In the genomic region with DNA sequence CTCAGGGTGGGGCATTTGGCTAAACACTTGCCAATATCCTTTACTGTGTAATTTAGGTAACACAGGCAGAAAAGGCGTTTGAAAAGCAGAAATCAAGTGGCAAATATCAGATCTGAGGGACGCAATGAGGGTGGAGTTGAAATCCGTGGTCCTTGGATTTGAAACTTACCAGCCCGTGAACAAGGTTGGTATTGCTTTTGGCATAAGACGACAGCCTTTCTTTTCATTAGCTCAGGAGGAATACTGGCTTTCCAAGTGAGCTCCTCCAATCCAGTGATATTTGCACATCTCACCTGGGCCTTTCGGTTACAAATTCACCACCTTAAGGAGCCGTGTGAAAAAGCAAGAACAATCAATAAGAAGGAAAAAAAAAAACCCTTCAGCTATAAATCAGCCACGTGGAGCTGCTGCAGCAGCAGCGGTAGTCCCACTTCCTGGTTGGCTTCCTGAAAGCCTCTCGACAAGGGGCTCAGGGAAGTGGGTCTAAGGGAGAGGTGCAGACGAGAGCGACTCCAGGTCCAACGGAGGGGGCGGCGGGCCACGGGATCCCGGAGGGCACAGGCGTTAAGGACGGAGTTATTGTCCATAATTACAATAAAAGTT, we compare ENCODE assay signal across 8 cellular contexts. TPM values are rescaled to one million over a fixed set of nuclear protein-coding genes. Genes with fewer than 3 reads are reported as not detected.
DNase-seq lines count a peak whose midpoint lies in the region; ATAC-seq and TF ChIP-seq lines count a peak whose summit lies in the region.

No MANE protein-coding gene starts in this region.

- H2AFZ ChIP-seq in osteoblast (ENCODE audit: low read length) = peak overlapping the region; percentile 93

- H3K79me2 ChIP-seq in osteoblast (ENCODE audit: insufficient read depth, low read length) = peaks cover 29% of the 10 kb centered on the region

- peaks cover 3% of the 10 kb centered on the region for H3K36me3 ChIP-seq in osteoblast (ENCODE audit: insufficient read depth, low read length)

- H3K27ac ChIP-seq in osteoblast (ENCODE audit: low read depth, low read length) = peak overlapping the region; percentile 27

- no peaks in the 10 kb centered on the region for H3K27me3 ChIP-seq in osteoblast (ENCODE audit: insufficient read depth, low read length)

- no peak for TF ChIP-seq CTCF in osteoblast (IDR thresholded peaks at IDR 0.05; ENCODE audit: extremely low read depth, low read depth, low read length)

- peak overlapping the region; percentile 82 for H3K4me3 ChIP-seq in osteoblast (ENCODE audit: insufficient read depth, low read length)

- TF ChIP-seq POLR2A in GM15510 (IDR thresholded peaks at IDR 0.05; ENCODE audit: borderline replicate concordance, extremely low read depth, insufficient read length) = peak; percentile 28

- peak; percentile 46 for DNase-seq in AG08396 (ENCODE audit: low spot score)
- DNase-seq in NCI-H774 (lab: John Stamatoyannopoulos, UW) = peak; percentile 28
- DNase-seq in activated naive CD4-positive, alpha-beta T cell treated with Interleukin-2 at 50 U/mL for 16 hours = peak; percentile 21
- DNase-seq in globus pallidus (ENCODE audit: low spot score) = peak; percentile 37
- DNase-seq in osteoblast (ENCODE audit: insufficient read length, low spot score, missing footprints) = peak; percentile 92
- no peak for DNase-seq in GOT3 (lab: John Stamatoyannopoulos, UW)

- peaks cover 18% of the 10 kb centered on the region for H3K4me1 ChIP-seq in osteoblast (ENCODE audit: insufficient read depth, low read length)

- H3K9me3 ChIP-seq in osteoblast (ENCODE audit: low read depth, low read length) = no peaks in the 10 kb centered on the region

- H4K20me1 ChIP-seq in osteoblast (ENCODE audit: insufficient read depth, low read length) = peaks cover 11% of the 10 kb centered on the region

- peak; percentile 15 for ATAC-seq in HG03095 (IDR thresholded peaks at IDR 0.05; ENCODE audit: unreplicated experiment)

- H3K4me2 ChIP-seq in osteoblast (ENCODE audit: insufficient read depth, low read length) = peak overlapping the region; percentile 90

RNA-seq across cellular contexts. Expression of a gene that starts 0.7 kb away (rescaled TPM):
- total RNA-seq in osteoblast = 18.8 and 22.7 TPM in 2 replicates
